ENCODE assay signal across 1 cellular context in genomic region chr3:58238830-58239229, GRCh38.
TF ChIP-seq lines count a peak whose summit lies in the region.

No MANE protein-coding gene starts in this region.

TF ChIP-seq in GM23338, 12 proteins besides CTCF, POLR2A, EP300 and RAD21 (continued from another document):
- TF ChIP-seq ZNF462 (CRISPR knock-in tag; IDR thresholded peaks at IDR 0.05): no peak
- no peak for TF ChIP-seq NANOG (IDR thresholded peaks at IDR 0.05; ENCODE audit: borderline replicate concordance)
- TF ChIP-seq ZNF114 (CRISPR knock-in tag; IDR thresholded peaks at IDR 0.05): no peak
- no peak for TF ChIP-seq EZH2phosphoT487 (IDR thresholded peaks at IDR 0.05; ENCODE audit: unreplicated experiment)
- TF ChIP-seq EZH2 (IDR thresholded peaks at IDR 0.05; ENCODE audit: low read depth, unreplicated experiment): no peak
- no peak for TF ChIP-seq ZNF331 (CRISPR knock-in tag; IDR thresholded peaks at IDR 0.05; ENCODE audit: low read depth)
- no peak for TF ChIP-seq ETS1 (IDR thresholded peaks at IDR 0.05)
- no peak for TF ChIP-seq CREB1 (CRISPR knock-in tag; IDR thresholded peaks at IDR 0.05; ENCODE audit: low read depth)
